Comparison of ENCODE assay signal across 8 cellular contexts in the genomic region with DNA sequence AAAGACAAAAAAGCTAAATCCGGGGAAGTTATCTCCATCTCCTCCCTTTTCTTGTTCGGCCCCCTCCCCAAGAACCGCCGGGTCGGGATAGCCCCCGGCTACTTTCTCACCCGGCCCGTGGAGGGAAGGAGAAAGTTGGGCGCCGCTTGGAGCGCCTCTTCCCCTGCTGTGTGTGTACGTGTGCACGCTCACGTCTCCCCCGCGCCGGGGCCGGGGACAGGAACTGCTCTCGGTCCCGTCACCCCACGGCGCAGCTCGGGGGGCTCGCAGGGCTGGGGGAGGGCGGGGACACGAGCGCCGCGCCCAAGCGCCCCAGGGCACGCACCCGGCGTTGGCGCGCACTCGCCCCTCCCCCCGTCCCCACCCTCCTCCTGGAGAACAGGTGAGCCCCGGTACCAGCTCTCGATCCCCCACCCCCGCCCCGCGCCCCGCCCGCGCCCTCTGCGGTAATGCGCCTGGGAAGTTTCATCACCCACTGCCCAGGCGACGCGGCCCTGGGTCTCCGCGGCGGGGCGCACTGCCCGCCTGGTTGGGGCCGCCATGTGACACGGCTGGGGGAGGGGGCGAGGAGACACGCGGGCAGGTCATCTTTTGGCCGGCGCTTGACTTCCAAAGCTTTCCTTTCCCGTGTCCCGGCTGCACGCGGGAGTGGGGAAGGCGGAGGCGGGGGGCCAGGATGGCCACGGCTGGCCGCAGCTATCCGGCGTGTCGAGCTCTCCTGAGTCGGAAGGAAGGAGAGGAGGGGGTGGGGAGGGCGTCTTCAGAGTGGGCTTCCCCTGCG. TPM values are rescaled to one million over a fixed set of nuclear protein-coding genes. Genes with fewer than 3 reads are reported as not detected.
DNase-seq lines count a peak whose midpoint lies in the region; ATAC-seq, FAIRE-seq and TF ChIP-seq lines count a peak whose summit lies in the region.

No MANE protein-coding gene starts in this region.

- peak; percentile 48 for FAIRE-seq in GM12891 (lab: Jason Lieb, UNC)

- ATAC-seq in HG02642 (IDR thresholded peaks at IDR 0.05; ENCODE audit: poor library complexity, unreplicated experiment) (peak; percentile 40), GM18870 (IDR thresholded peaks at IDR 0.05; ENCODE audit: unreplicated experiment) (no peak)

- H3K36me3 Mint-ChIP-seq in endothelial cell (ENCODE audit: low read depth, unreplicated experiment) (no peaks in the 10 kb centered on the region), progenitor cell of endocrine pancreas (ENCODE audit: insufficient read depth) (peaks cover 2% of the 10 kb centered on the region)

- H3K27me3 Mint-ChIP-seq in endothelial cell (ENCODE audit: unreplicated experiment) (peaks cover 13% of the 10 kb centered on the region), progenitor cell of endocrine pancreas (peaks cover 48% of the 10 kb centered on the region)

- H3K9me3 Mint-ChIP-seq in endothelial cell (ENCODE audit: unreplicated experiment) (no peaks in the 10 kb centered on the region), progenitor cell of endocrine pancreas (ENCODE audit: low read depth) (no peaks in the 10 kb centered on the region)

- no peak overlapping the region for H3K27ac Mint-ChIP-seq in endothelial cell (ENCODE audit: unreplicated experiment)
- H3K27ac Mint-ChIP-seq in progenitor cell of endocrine pancreas = peak overlapping the region; percentile 96

- no peak for TF ChIP-seq CTCF in endothelial cell (IDR thresholded peaks at IDR 0.05; ENCODE audit: unreplicated experiment)
- TF ChIP-seq CTCF in progenitor cell of endocrine pancreas (IDR thresholded peaks at IDR 0.05; ENCODE audit: unreplicated experiment) = peak; percentile 21

- DNase-seq in GM12891 (ENCODE audit: insufficient read length, low spot score) = peak; percentile 39
- peak; percentile 54 for DNase-seq in RPMI8226
- peak; percentile 36 for DNase-seq in endothelial cell (ENCODE audit: low spot score)
- DNase-seq in progenitor cell of endocrine pancreas (ENCODE audit: low spot score, unreplicated experiment) = peak; percentile 52
- DNase-seq in CD1c-positive myeloid dendritic cell (ENCODE audit: extremely low spot score) = no peak
- no peak for DNase-seq in NCI-H226

- peaks cover 34% of the 10 kb centered on the region for H3K4me1 Mint-ChIP-seq in endothelial cell (ENCODE audit: unreplicated experiment)
- peaks cover 21% of the 10 kb centered on the region for H3K4me1 Mint-ChIP-seq in progenitor cell of endocrine pancreas (ENCODE audit: low read depth)

- H3K4me3 Mint-ChIP-seq in endothelial cell (ENCODE audit: unreplicated experiment) (peak overlapping the region; percentile 92), progenitor cell of endocrine pancreas (ENCODE audit: low read depth) (peak overlapping the region; percentile 88)

- TF ChIP-seq POLR2A in GM12891 (IDR thresholded peaks at IDR 0.05; ENCODE audit: low read depth, low read length) = no peak

TF ChIP-seq in GM12891, 5 proteins besides CTCF, POLR2A, EP300 and RAD21:
- TF ChIP-seq SPI1 (IDR thresholded peaks at IDR 0.05; ENCODE audit: low read depth, low read length) = no peak
- no peak for TF ChIP-seq POLR2AphosphoS5 (IDR thresholded peaks at IDR 0.05; ENCODE audit: low read depth, low read length)
- no peak for TF ChIP-seq TAF1 (IDR thresholded peaks at IDR 0.05; ENCODE audit: low read depth, low read length)
- TF ChIP-seq PAX5 (IDR thresholded peaks at IDR 0.05; ENCODE audit: insufficient read depth, low read length, severe bottlenecking) = no peak
- no peak for TF ChIP-seq POU2F2 (IDR thresholded peaks at IDR 0.05; ENCODE audit: low read depth, low read length)

RNA-seq across cellular contexts. Expression of a gene that starts 1.3 kb away (rescaled TPM):
- polyA plus RNA-seq in GM12891 (2012; ENCODE audit: low read depth, missing spikeins) = 12.0 TPM
- total RNA-seq in endothelial cell (ENCODE audit: unreplicated experiment) (3.6 TPM), progenitor cell of endocrine pancreas (12.2 and 20.2 TPM in 2 replicates)

Comparison
In these comparisons a context has a peak if more than half of its experiments do, and no peak if none do; other contexts are left out.
1. DNase-seq: peak in GM12891 (single experiment), RPMI8226 (single experiment), endothelial cell (single experiment) and progenitor cell of endocrine pancreas (single experiment); none in CD1c-positive myeloid dendritic cell (single experiment) and NCI-H226 (single experiment).